8 cellular contexts compared by ENCODE assay signal in genomic region chr3:153165211-153165815, GRCh38. TPM values are rescaled to one million over a fixed set of nuclear protein-coding genes. Genes with fewer than 3 reads are reported as not detected.
DNase-seq lines count a peak whose midpoint lies in the region; ATAC-seq and TF ChIP-seq lines count a peak whose summit lies in the region.

No MANE protein-coding gene starts in this region.

- TF ChIP-seq EP300 in tibial nerve (IDR thresholded peaks at IDR 0.05) = no peak

- peak overlapping the region; percentile 60 for H3K27ac Mint-ChIP-seq in activated T-cell treated with anti-CD3 and anti-CD28 coated beads, Interleukin-2, amount 50 U/mL, for 72 hours
- H3K27ac Mint-ChIP-seq in T-cell = peak overlapping the region; percentile 92

- POLR2A ChIA-PET in T-cell (lab: Charles Lee) = interaction anchor here (0.6 to 0.7 kb wide), 3 partner anchors 31 to 772 kb away, joined by 3 to 5 read pairs (median 3); no protein-coding TSS in a partner anchor

- H3K27ac ChIP-seq in subcutaneous abdominal adipose tissue (ENCODE audit: low read depth, low read length) (no peak overlapping the region), tibial nerve (peak overlapping the region in 2 of 4 donors; percentile 57 to 94)

- H3K4me3 ChIP-seq in subcutaneous abdominal adipose tissue (ENCODE audit: low read depth in 1 of 5, low read length in 5 of 5) (peak overlapping the region; percentile 20 to 99 (median 75)), tibial nerve (peak overlapping the region in 2 of 4 donors; percentile 77 to 90)

- DNase-seq in activated T-cell treated with anti-CD3 and anti-CD28 coated beads, Interleukin-2, amount 50 U/mL, for 72 hours = no peak
- DNase-seq in activated T-cell treated with anti-CD3 and anti-CD28 coated beads, Interleukin-2, amount 50 U/mL, for 1 hour = no peak
- DNase-seq in T-cell (no peak), fibroblast of peridontal ligament (ENCODE audit: extremely low read depth) (peak; percentile 67), glomerular visceral epithelial cell (ENCODE audit: extremely low spot score) (no peak), tibial nerve (ENCODE audit: low spot score in 2 of 2) (no peak)

- no peaks in the 10 kb centered on the region for H3K27me3 ChIP-seq in subcutaneous abdominal adipose tissue (ENCODE audit: control insufficient read depth in 5 of 5, insufficient read depth in 4 of 5, low read length in 5 of 5)
- no peaks in the 10 kb centered on the region for H3K27me3 ChIP-seq in tibial nerve

- CTCF ChIA-PET in T-cell (lab: Charles Lee) = interaction anchor here (0.6 to 3.7 kb wide), 17 partner anchors 11 to 604 kb away, joined by 3 to 33 read pairs (median 3); no protein-coding TSS in a partner anchor

- H3K4me1 Mint-ChIP-seq in activated T-cell treated with anti-CD3 and anti-CD28 coated beads, Interleukin-2, amount 50 U/mL, for 72 hours (ENCODE audit: low read depth) = peaks cover 53% of the 10 kb centered on the region
- peaks cover 56 to 61% (median 60%) of the 10 kb centered on the region in 3 donors for H3K4me1 Mint-ChIP-seq in T-cell

- H3K9me3 Mint-ChIP-seq in activated T-cell treated with anti-CD3 and anti-CD28 coated beads, Interleukin-2, amount 50 U/mL, for 72 hours = no peaks in the 10 kb centered on the region
- no peaks in the 10 kb centered on the region for H3K9me3 Mint-ChIP-seq in T-cell

- no peak for TF ChIP-seq POLR2A in tibial nerve (IDR thresholded peaks at IDR 0.05)

- H3K4me1 ChIP-seq in subcutaneous abdominal adipose tissue (ENCODE audit: control insufficient read depth in 5 of 5, insufficient read depth in 5 of 5, low read length in 5 of 5) (peaks cover 0 to 54% (median 52%) of the 10 kb centered on the region in 5 donors), tibial nerve (peaks cover 0 to 43% (median 15%) of the 10 kb centered on the region in 4 donors)

- H3K36me3 Mint-ChIP-seq in activated T-cell treated with anti-CD3 and anti-CD28 coated beads, Interleukin-2, amount 50 U/mL, for 72 hours (ENCODE audit: insufficient read depth in 2 of 2) = peaks cover 4 to 5% of the 10 kb centered on the region in 2 donors
- H3K36me3 Mint-ChIP-seq in T-cell = peaks cover 11% of the 10 kb centered on the region

- H3K9me3 ChIP-seq in subcutaneous abdominal adipose tissue (ENCODE audit: control insufficient read depth in 5 of 5, low read length in 5 of 5) (no peaks in the 10 kb centered on the region), tibial nerve (no peaks in the 10 kb centered on the region)

- H3K9ac ChIP-seq in subcutaneous abdominal adipose tissue (ENCODE audit: low read length in 5 of 5) = peak overlapping the region in 4 of 5 donors; percentile 7 to 20 (median 12)

- peak in 1 of 5 experiments; percentile 23 for TF ChIP-seq CTCF in tibial nerve (IDR thresholded peaks at IDR 0.05)

- H3K36me3 ChIP-seq in subcutaneous abdominal adipose tissue (ENCODE audit: control insufficient read depth in 5 of 5, insufficient read depth in 5 of 5, low read length in 5 of 5) (no peaks in the 10 kb centered on the region), tibial nerve (peaks cover 0 to 9% (median 0%) of the 10 kb centered on the region in 3 donors)

- H3K4me3 Mint-ChIP-seq in activated T-cell treated with anti-CD3 and anti-CD28 coated beads, Interleukin-2, amount 50 U/mL, for 72 hours = peak overlapping the region; percentile 98 to 99
- peak overlapping the region; percentile 96 to 99 (median 98) for H3K4me3 Mint-ChIP-seq in T-cell

- no peaks in the 10 kb centered on the region for H3K27me3 Mint-ChIP-seq in activated T-cell treated with anti-CD3 and anti-CD28 coated beads, Interleukin-2, amount 50 U/mL, for 72 hours (ENCODE audit: low read depth)
- no peaks in the 10 kb centered on the region for H3K27me3 Mint-ChIP-seq in T-cell

- ATAC-seq in activated T-cell treated with anti-CD3 and anti-CD28 coated beads, Interleukin-2, amount 50 U/mL, for 72 hours (replicated peaks in 1 of 2) = no peak
- ATAC-seq in T-cell (replicated peaks in 1 of 4) = no peak
- no peak for ATAC-seq in GM21529 (IDR thresholded peaks at IDR 0.05; ENCODE audit: unreplicated experiment)

RNA-seq across cellular contexts. Expression of gene RAP2B, which starts 3.3 kb away (rescaled TPM):
- total RNA-seq in activated T-cell treated with anti-CD3 and anti-CD28 coated beads, Interleukin-2, amount 50 U/mL, for 72 hours = 10 to 100 TPM; 11.2 to 13.1 TPM
- 10 to 100 TPM; 16.3 to 35.8 (median 28.1) TPM for total RNA-seq in T-cell
- 10 to 100 TPM; 15.1 to 17.3 (median 15.8) TPM for total RNA-seq in tibial nerve
